31 cellular contexts compared by ENCODE assay signal in genomic region chr15:23548071-23548470, GRCh38. TPM values are rescaled to one million over a fixed set of nuclear protein-coding genes. Genes with fewer than 3 reads are reported as not detected.
"Had no signal": no experiment of that assay in that cellular context is flagged by ENCODE, and none has a peak within 500 bp of the region (broad histone marks: within the 10 kb centered on the region; RNA-seq: fewer than 3 reads in every experiment).

No MANE protein-coding gene starts in this region.

- H2AFZ ChIP-seq: hepatocyte, neural progenitor cell had no signal

- H3K9ac ChIP-seq: neural progenitor cell had no signal

- H3K79me2 ChIP-seq: hepatocyte had no signal

- ATAC-seq: esophagus mucosa; gastrocnemius medialis; heart left ventricle; left cardiac atrium; left lung; naive thymus-derived CD4-positive, alpha-beta T cell; psoas muscle; right cardiac atrium; stimulated activated effector memory CD8-positive, alpha-beta T cell treated with anti-CD3 and anti-CD28 coated beads, Interleukin-12 subunit alpha, Interleukin-12 subunit beta, amount 100 ng/mL, for 72 hours; upper lobe of right lung had no signal

- H3K36me3 Mint-ChIP-seq: mesothelial cell of epicardium; neural progenitor cell; stimulated activated effector memory CD8-positive, alpha-beta T cell treated with anti-CD3 and anti-CD28 coated beads, Interleukin-12 subunit alpha, Interleukin-12 subunit beta, amount 100 ng/mL, for 72 hours had no signal

- H3K27ac ChIP-seq: colonic mucosa, epithelial cell of prostate, gastrocnemius medialis, heart left ventricle, hepatocyte, left lung, neural progenitor cell, psoas muscle, sigmoid colon, stomach, transverse colon, upper lobe of right lung, uterus had no signal

- H3K27me3 ChIP-seq: colonic mucosa, gastrocnemius medialis, heart left ventricle, hepatocyte, left lung, neural progenitor cell, sigmoid colon, stomach, transverse colon, upper lobe of right lung, uterus had no signal

- H3K4me3 Mint-ChIP-seq: dendritic cell treated with granulocyte-macrophage colony-stimulating factor and Interleukin-4, amounts not matched to agents 40 ng/mL and 50 ng/mL, for 4 days; endodermal cell; mesothelial cell of epicardium; naive thymus-derived CD4-positive, alpha-beta T cell; nephron; neural progenitor cell; stimulated activated effector memory CD8-positive, alpha-beta T cell treated with anti-CD3 and anti-CD28 coated beads, Interleukin-12 subunit alpha, Interleukin-12 subunit beta, amount 100 ng/mL, for 72 hours had no signal

- H3K27me3 Mint-ChIP-seq: dendritic cell treated with granulocyte-macrophage colony-stimulating factor and Interleukin-4, amounts not matched to agents 40 ng/mL and 50 ng/mL, for 4 days had no signal

- H3K4me1 Mint-ChIP-seq: endodermal cell; mesothelial cell of epicardium; naive thymus-derived CD4-positive, alpha-beta T cell; nephron; neural progenitor cell; stimulated activated effector memory CD8-positive, alpha-beta T cell treated with anti-CD3 and anti-CD28 coated beads, Interleukin-12 subunit alpha, Interleukin-12 subunit beta, amount 100 ng/mL, for 72 hours had no signal

- H3K27ac Mint-ChIP-seq: dendritic cell treated with granulocyte-macrophage colony-stimulating factor and Interleukin-4, amounts not matched to agents 40 ng/mL and 50 ng/mL, for 4 days; endodermal cell; mesothelial cell of epicardium; naive thymus-derived CD4-positive, alpha-beta T cell; nephron; neural progenitor cell; stimulated activated effector memory CD8-positive, alpha-beta T cell treated with anti-CD3 and anti-CD28 coated beads, Interleukin-12 subunit alpha, Interleukin-12 subunit beta, amount 100 ng/mL, for 72 hours had no signal

- DNase-seq: colonic mucosa; effector CD8-positive, alpha-beta T cell; endodermal cell; foreskin fibroblast; gastrocnemius medialis; heart left ventricle; left cardiac atrium; left lung; mesenchymal stem cell; naive thymus-derived CD4-positive, alpha-beta T cell; posterior cingulate gyrus; psoas muscle; right cardiac atrium; sigmoid colon; stimulated activated CD4-positive, alpha-beta T cell treated with anti-CD3 and anti-CD28 coated beads, Interleukin-2, amount 100 ng/mL, for 24 hours; stimulated activated CD4-positive, alpha-beta T cell treated with anti-CD3 and anti-CD28 coated beads, Interleukin-4, amount 100 ng/mL, for 24 hours; stimulated activated naive CD4-positive, alpha-beta T cell treated with Interleukin-2 at 50 U/mL for 16 hours; stomach; transverse colon; upper lobe of right lung; uterus had no signal

- H3K9me3 ChIP-seq: colonic mucosa, gastrocnemius medialis, heart left ventricle, left lung, psoas muscle, sigmoid colon, stomach, transverse colon, upper lobe of right lung, uterus had no signal

- H3K4me1 ChIP-seq: colonic mucosa, gastrocnemius medialis, heart left ventricle, left lung, neural progenitor cell, psoas muscle, sigmoid colon, stomach, transverse colon, upper lobe of right lung, uterus had no signal

- H3K4me2 ChIP-seq: hepatocyte, neural progenitor cell had no signal

- H3K9me3 Mint-ChIP-seq: dendritic cell treated with granulocyte-macrophage colony-stimulating factor and Interleukin-4, amounts not matched to agents 40 ng/mL and 50 ng/mL, for 4 days; nephron; stimulated activated effector memory CD8-positive, alpha-beta T cell treated with anti-CD3 and anti-CD28 coated beads, Interleukin-12 subunit alpha, Interleukin-12 subunit beta, amount 100 ng/mL, for 72 hours had no signal

RNA-seq across cellular contexts. Expression of gene MKRN3, which starts 17.4 kb away (rescaled TPM):
- total RNA-seq: endodermal cell, mucosa of gallbladder, osteocyte had no signal
